ENCODE assay signal across 8 cellular contexts in genomic region chr14:24429395-24430142, GRCh38. TPM values are rescaled to one million over a fixed set of nuclear protein-coding genes. Genes with fewer than 3 reads are reported as not detected.
A peak's percentile ranks its signal among the peaks of the same experiment; 100 is the strongest.
DNase-seq lines count a peak whose midpoint lies in the region; ATAC-seq and TF ChIP-seq lines count a peak whose summit lies in the region.

Gene CBLN3 (minus strand): TSS chr14:24429668. CDS start chr14:24429054, 614 bp downstream.
Gene KHNYN (plus strand): TSS chr14:24429954. CDS start chr14:24430731, 777 bp downstream.

- peaks cover 27 to 56% (median 44%) of the 10 kb centered on the region in 3 donors for H3K4me1 Mint-ChIP-seq in CD8-positive, alpha-beta memory T cell
- peaks cover 54% of the 10 kb centered on the region for H3K4me1 Mint-ChIP-seq in activated CD8-positive, alpha-beta memory T cell treated with anti-CD3 and anti-CD28 coated beads, Interleukin-2, amount 10 ng/mL, durations not matched to agents 7 days and 5 days
- peaks cover 25% of the 10 kb centered on the region for H3K4me1 Mint-ChIP-seq in endodermal cell

- peak; percentile 82 to 93 (median 86) for DNase-seq in CD8-positive, alpha-beta memory T cell
- DNase-seq in NOMO-1 treated with DMSO at 0.1 percent for 48 hours (lab: John Stamatoyannopoulos, UW; ENCODE audit: unreplicated experiment) (peak; percentile 90), endodermal cell (peak; percentile 94), midbrain (lab: John Stamatoyannopoulos, UW) (peak; percentile 74)
- peak; percentile 92 for DNase-seq in activated CD8-positive, alpha-beta memory T cell treated with anti-CD3 and anti-CD28 coated beads, Interleukin-2, amount 10 ng/mL, durations not matched to agents 7 days and 5 days
- DNase-seq in stimulated activated CD8-positive, alpha-beta memory T cell treated with anti-CD3 and anti-CD28 coated beads, Interleukin-15, amount 100 ng/mL, for 4 hours (ENCODE audit: low read depth in 2 of 2): peak; percentile 75 to 76

- peaks cover 0 to 40% (median 7%) of the 10 kb centered on the region in 3 donors for H3K36me3 Mint-ChIP-seq in CD8-positive, alpha-beta memory T cell
- peaks cover 21% of the 10 kb centered on the region for H3K36me3 Mint-ChIP-seq in activated CD8-positive, alpha-beta memory T cell treated with anti-CD3 and anti-CD28 coated beads, Interleukin-2, amount 10 ng/mL, durations not matched to agents 7 days and 5 days
- peaks cover 19% of the 10 kb centered on the region for H3K36me3 Mint-ChIP-seq in endodermal cell (ENCODE audit: low read depth)

- CTCF ChIA-PET in CD8-positive, alpha-beta memory T cell (lab: Charles Lee): interaction anchor here (0.6 to 22.1 kb wide), 10 partner anchors 11 to 213 kb away, joined by 3 to 486 read pairs (median 18); partner anchors contain the start of genes ADCY4, CIDEB, LTB4R2 and MDP1
- CTCF ChIA-PET in activated CD8-positive, alpha-beta memory T cell treated with anti-CD3 and anti-CD28 coated beads, Interleukin-2, amount 10 ng/mL, durations not matched to agents 7 days and 5 days (lab: Charles Lee): interaction anchor here (0.8 to 16.8 kb wide), 12 partner anchors 10 to 315 kb away, joined by 3 to 854 read pairs (median 20); partner anchors contain the start of genes ADCY4, CHMP4A, CIDEB and DCAF11

- 11 to 14% methylated on average over 25 to 56 of the region's 57 CpGs for WGBS in endodermal cell (ENCODE audit: insufficient coverage in 1 of 2, insufficient read length in 1 of 2), 2 experiments

- no peaks in the 10 kb centered on the region for H3K27me3 ChIP-seq in CD8-positive, alpha-beta memory T cell (ENCODE audit: insufficient read depth, low read length, poor library complexity, severe bottlenecking)
- H3K27me3 ChIP-seq in endodermal cell (ENCODE audit: control insufficient read depth, insufficient read depth, low read length, poor library complexity, severe bottlenecking): no peaks in the 10 kb centered on the region

- no peak for TF ChIP-seq CTCF in endodermal cell (conservative IDR thresholded peaks at IDR 0.05)

- no peaks in the 10 kb centered on the region for H3K9me3 ChIP-seq in CD8-positive, alpha-beta memory T cell (ENCODE audit: low read length)
- H3K9me3 ChIP-seq in endodermal cell (ENCODE audit: control insufficient read depth, low read length): no peaks in the 10 kb centered on the region

- POLR2A ChIA-PET in CD8-positive, alpha-beta memory T cell (lab: Charles Lee): interaction anchor here (0.6 to 4.4 kb wide), 23 partner anchors 10 to 796 kb away, joined by 3 to 78 read pairs (median 5); partner anchors contain the start of genes CHMP4A, CIDEB, DCAF11 and DHRS1

- peak within 1 kb of the TSS; percentile 63 for H3K9ac ChIP-seq in endodermal cell (ENCODE audit: extremely low read depth, low read length, poor library complexity, severe bottlenecking)

- H3K36me3 ChIP-seq in CD8-positive, alpha-beta memory T cell (ENCODE audit: insufficient read depth, low read length): peaks cover 15% of the 10 kb centered on the region
- peaks cover 16% of the 10 kb centered on the region for H3K36me3 ChIP-seq in endodermal cell (ENCODE audit: control insufficient read depth, insufficient read depth, low read length)

- peak within 1 kb of the TSS; percentile 77 to 100 (median 99) for H3K27ac Mint-ChIP-seq in CD8-positive, alpha-beta memory T cell
- peak within 1 kb of the TSS; percentile 97 for H3K27ac Mint-ChIP-seq in activated CD8-positive, alpha-beta memory T cell treated with anti-CD3 and anti-CD28 coated beads, Interleukin-2, amount 10 ng/mL, durations not matched to agents 7 days and 5 days
- peak within 1 kb of the TSS; percentile 95 for H3K27ac Mint-ChIP-seq in endodermal cell

- ATAC-seq in GM19397 (IDR thresholded peaks at IDR 0.05; ENCODE audit: unreplicated experiment) (peak; percentile 87), HG03558 (IDR thresholded peaks at IDR 0.05; ENCODE audit: extremely low read depth, unreplicated experiment) (peak; percentile 51)
- peak; percentile 88 for ATAC-seq in activated CD8-positive, alpha-beta memory T cell treated with anti-CD3 and anti-CD28 coated beads, Interleukin-2, amount 10 ng/mL, durations not matched to agents 7 days and 5 days

- peak within 1 kb of the TSS; percentile 89 to 95 (median 91) for H3K4me3 Mint-ChIP-seq in CD8-positive, alpha-beta memory T cell
- H3K4me3 Mint-ChIP-seq in activated CD8-positive, alpha-beta memory T cell treated with anti-CD3 and anti-CD28 coated beads, Interleukin-2, amount 10 ng/mL, durations not matched to agents 7 days and 5 days: peak within 1 kb of the TSS; percentile 89
- H3K4me3 Mint-ChIP-seq in endodermal cell: peak within 1 kb of the TSS; percentile 76

- H3K27ac ChIP-seq in CD8-positive, alpha-beta memory T cell (ENCODE audit: low read depth, low read length): peak within 1 kb of the TSS; percentile 96
- H3K27ac ChIP-seq in endodermal cell (ENCODE audit: low read depth, low read length): peak within 1 kb of the TSS; percentile 72

- no peaks in the 10 kb centered on the region for H3K9me3 Mint-ChIP-seq in CD8-positive, alpha-beta memory T cell
- H3K9me3 Mint-ChIP-seq in activated CD8-positive, alpha-beta memory T cell treated with anti-CD3 and anti-CD28 coated beads, Interleukin-2, amount 10 ng/mL, durations not matched to agents 7 days and 5 days (ENCODE audit: low read depth): no peaks in the 10 kb centered on the region
- H3K9me3 Mint-ChIP-seq in endodermal cell: no peaks in the 10 kb centered on the region

- peaks cover 60% of the 10 kb centered on the region for H3K4me1 ChIP-seq in CD8-positive, alpha-beta memory T cell (ENCODE audit: insufficient read depth, low read length)
- H3K4me1 ChIP-seq in endodermal cell (ENCODE audit: control insufficient read depth, insufficient read depth, low read length): no peaks in the 10 kb centered on the region

- peak within 1 kb of the TSS; percentile 82 for H3K4me3 ChIP-seq in CD8-positive, alpha-beta memory T cell (ENCODE audit: low read length)
- peak within 1 kb of the TSS; percentile 91 for H3K4me3 ChIP-seq in endodermal cell (ENCODE audit: low read length)

- H3K27me3 Mint-ChIP-seq in CD8-positive, alpha-beta memory T cell: no peaks in the 10 kb centered on the region
- H3K27me3 Mint-ChIP-seq in activated CD8-positive, alpha-beta memory T cell treated with anti-CD3 and anti-CD28 coated beads, Interleukin-2, amount 10 ng/mL, durations not matched to agents 7 days and 5 days: no peaks in the 10 kb centered on the region
- H3K27me3 Mint-ChIP-seq in endodermal cell (ENCODE audit: insufficient read depth): peaks cover 6% of the 10 kb centered on the region

RNA-seq across cellular contexts. Expression of gene CBLN3, which starts in this region (rescaled TPM):
- 1 to 10 TPM; 7.4 to 7.7 TPM for total RNA-seq in CD8-positive, alpha-beta memory T cell
- polyA plus RNA-seq in CD8-positive, alpha-beta memory T cell: not detected
- 1 to 10 TPM; 5.0 to 7.1 TPM for total RNA-seq in activated CD8-positive, alpha-beta memory T cell treated with anti-CD3 and anti-CD28 coated beads, Interleukin-2, amount 10 ng/mL, durations not matched to agents 7 days and 5 days
- total RNA-seq in endodermal cell: 1 to 10 TPM; 2.1 to 2.4 TPM
- 0.46 TPM for polyA plus RNA-seq in endodermal cell (2013, experiment 1 of 2)
- 0.83 TPM for polyA plus RNA-seq in endodermal cell (2013, experiment 2 of 2)

RNA-seq across cellular contexts. Expression of gene KHNYN, which starts in this region (rescaled TPM):
- total RNA-seq in CD8-positive, alpha-beta memory T cell: 10 to 100 TPM; 68.8 to 72.3 TPM
- polyA plus RNA-seq in CD8-positive, alpha-beta memory T cell: 21.1 TPM
- total RNA-seq in activated CD8-positive, alpha-beta memory T cell treated with anti-CD3 and anti-CD28 coated beads, Interleukin-2, amount 10 ng/mL, durations not matched to agents 7 days and 5 days: 10 to 100 TPM; 73.3 to 81.2 TPM
- total RNA-seq in endodermal cell: 10 to 100 TPM; 46.2 to 46.6 TPM
- polyA plus RNA-seq in endodermal cell (2013, experiment 1 of 2): 34.2 TPM
- 29.1 TPM for polyA plus RNA-seq in endodermal cell (2013, experiment 2 of 2)

Comparison
In these comparisons a context has a peak if more than half of its experiments do, and no peak if none do; other contexts are left out.
1. Peak in every context shown above with its lines: DNase-seq, ATAC-seq, H3K4me3 ChIP-seq and H3K27ac ChIP-seq.